ENCODE assay signal across 19 cellular contexts in genomic region chr16:89154390-89155183, GRCh38. TPM values are rescaled to one million over a fixed set of nuclear protein-coding genes. Genes with fewer than 3 reads are reported as not detected.
DNase-seq lines count a peak whose midpoint lies in the region; ATAC-seq and TF ChIP-seq lines count a peak whose summit lies in the region.
"Had no signal": no experiment of that assay in that cellular context is flagged by ENCODE, and none has a peak within 500 bp of the region (broad histone marks: within the 10 kb centered on the region; RNA-seq: fewer than 3 reads in every experiment).

No MANE protein-coding gene starts in this region.

- H3K9me3 ChIP-seq in DND-41 (ENCODE audit: insufficient read depth, low read length, severe bottlenecking) (peaks cover 15% of the 10 kb centered on the region), Panc1 (ENCODE audit: control insufficient read depth, insufficient read depth, low read depth, low read length) (no peaks in the 10 kb centered on the region)
- H3K9me3 ChIP-seq: testis had no signal

- TF ChIP-seq CTCF in DND-41 (IDR thresholded peaks at IDR 0.05; ENCODE audit: borderline replicate concordance, extremely low read depth, low read length, poor library complexity, severe bottlenecking) (no peak), Panc1 (IDR thresholded peaks at IDR 0.05) (no peak)

- no TSS peak for BruUV-seq in Panc1 (replicated peaks; lab: Mats Ljungman, UMichigan)

- DNase-seq in DND-41: no peak
- DNase-seq in Panc1 (ENCODE audit: low read depth, low spot score): no peak
- no peak for DNase-seq in left colon
- DNase-seq in stimulated activated effector memory CD8-positive, alpha-beta T cell treated with anti-CD3 and anti-CD28 coated beads, Interleukin-12 subunit alpha, Interleukin-12 subunit beta, amount 100 ng/mL, for 72 hours (ENCODE audit: low spot score in 2 of 2): no peak
- no peak for DNase-seq in cerebellar cortex (ENCODE audit: low spot score)
- no peak for DNase-seq in putamen (ENCODE audit: low spot score)
- DNase-seq in NCI-H2081 treated with DMSO at 0.1 percent for 48 hours (lab: John Stamatoyannopoulos, UW): no peak
- DNase-seq: activated CD4-positive, alpha-beta T cell treated with anti-CD3 and anti-CD28 coated beads, Interleukin-2, amount 50 U/mL, for 48 hours; activated naive CD8-positive, alpha-beta T cell treated with anti-CD3 and anti-CD28 coated beads, Interleukin-2, amount 10 ng/mL, durations not matched to agents 7 days and 5 days; activated T-cell treated with anti-CD3 and anti-CD28 coated beads, Interleukin-2, amount 50 U/mL, for 72 hours; DMS153; mesendoderm; NCI-H1417 treated with DMSO at 0.1 percent for 48 hours; stimulated activated CD4-positive, alpha-beta T cell treated with anti-CD3 and anti-CD28 coated beads, Interleukin-2, amount 100 ng/mL, for 48 hours; SW 1271 had no signal

- intact Hi-C loops in Panc1 (cut with micrococcal nuclease; ENCODE audit: unreplicated experiment) (no loop called here), left colon (cut with DNase I, micrococcal nuclease) (no loop called here)

- H3K4me3 Mint-ChIP-seq in stimulated activated effector memory CD8-positive, alpha-beta T cell treated with anti-CD3 and anti-CD28 coated beads, Interleukin-12 subunit alpha, Interleukin-12 subunit beta, amount 100 ng/mL, for 72 hours: no peak overlapping the region
- H3K4me3 Mint-ChIP-seq: activated naive CD8-positive, alpha-beta T cell treated with anti-CD3 and anti-CD28 coated beads, Interleukin-2, amount 10 ng/mL, durations not matched to agents 7 days and 5 days; activated T-cell treated with anti-CD3 and anti-CD28 coated beads, Interleukin-2, amount 50 U/mL, for 72 hours had no signal

- ATAC-seq in DND-41 (ENCODE audit: insufficient read depth, low read depth) (peak; percentile 29), Panc1 (peak; percentile 57; the same call in 1 of the 2 replicates), left colon (peak; percentile 35)
- ATAC-seq in stimulated activated effector memory CD8-positive, alpha-beta T cell treated with anti-CD3 and anti-CD28 coated beads, Interleukin-12 subunit alpha, Interleukin-12 subunit beta, amount 100 ng/mL, for 72 hours: no peak

- no peaks in the 10 kb centered on the region for H4K20me1 ChIP-seq in DND-41 (ENCODE audit: insufficient read depth, low read length)

- no peak overlapping the region for H2AFZ ChIP-seq in DND-41 (ENCODE audit: low read depth, low read length)

- H3K36me3 ChIP-seq in DND-41 (ENCODE audit: insufficient read depth, low read length): peaks cover 17% of the 10 kb centered on the region
- H3K36me3 ChIP-seq in Panc1 (ENCODE audit: control insufficient read depth, insufficient read depth, low read length): no peaks in the 10 kb centered on the region

- H3K9me3 Mint-ChIP-seq in stimulated activated effector memory CD8-positive, alpha-beta T cell treated with anti-CD3 and anti-CD28 coated beads, Interleukin-12 subunit alpha, Interleukin-12 subunit beta, amount 100 ng/mL, for 72 hours: no peaks in the 10 kb centered on the region
- H3K9me3 Mint-ChIP-seq: activated naive CD8-positive, alpha-beta T cell treated with anti-CD3 and anti-CD28 coated beads, Interleukin-2, amount 10 ng/mL, durations not matched to agents 7 days and 5 days had no signal

- H3K4me2 ChIP-seq in DND-41 (ENCODE audit: insufficient read depth, low read length): no peak overlapping the region

- in situ Hi-C loops in Panc1 (cut with HindIII; ENCODE audit: low pct_unique_long_range_greater_than_20kb, low sequenced_read_pairs): no loop called here

- POLR2A ChIA-PET in Panc1 (lab: Charles Lee): no interaction called here

- CTCF ChIA-PET in Panc1 (lab: Charles Lee): interaction anchor here (0.8 kb wide), 1 partner anchor 213 kb away, joined by 3 read pairs; no protein-coding TSS in a partner anchor

- H3K36me3 Mint-ChIP-seq in stimulated activated effector memory CD8-positive, alpha-beta T cell treated with anti-CD3 and anti-CD28 coated beads, Interleukin-12 subunit alpha, Interleukin-12 subunit beta, amount 100 ng/mL, for 72 hours: peaks cover 26% of the 10 kb centered on the region

- no peaks in the 10 kb centered on the region for H3K79me2 ChIP-seq in DND-41 (ENCODE audit: insufficient read depth, low read length)

- no peaks in the 10 kb centered on the region for H3K4me1 Mint-ChIP-seq in stimulated activated effector memory CD8-positive, alpha-beta T cell treated with anti-CD3 and anti-CD28 coated beads, Interleukin-12 subunit alpha, Interleukin-12 subunit beta, amount 100 ng/mL, for 72 hours
- H3K4me1 Mint-ChIP-seq: activated naive CD8-positive, alpha-beta T cell treated with anti-CD3 and anti-CD28 coated beads, Interleukin-2, amount 10 ng/mL, durations not matched to agents 7 days and 5 days had no signal

- H3K4me1 ChIP-seq in DND-41 (ENCODE audit: insufficient read depth, low read length) (no peaks in the 10 kb centered on the region), Panc1 (ENCODE audit: control insufficient read depth, insufficient read depth, low read length) (no peaks in the 10 kb centered on the region)

- H3K4me3 ChIP-seq in DND-41 (ENCODE audit: low read depth in 1 of 2, low read length in 2 of 2) (no peak overlapping the region), Panc1 (ENCODE audit: low read depth in 2 of 2, low read length in 2 of 2) (no peak overlapping the region)
- H3K4me3 ChIP-seq: testis had no signal

- no peak overlapping the region for H3K27ac ChIP-seq in DND-41 (ENCODE audit: low read length)
- no peak overlapping the region for H3K27ac ChIP-seq in Panc1 (ENCODE audit: low read length)

- H3K27ac Mint-ChIP-seq in stimulated activated effector memory CD8-positive, alpha-beta T cell treated with anti-CD3 and anti-CD28 coated beads, Interleukin-12 subunit alpha, Interleukin-12 subunit beta, amount 100 ng/mL, for 72 hours: peak overlapping the region; percentile 32
- H3K27ac Mint-ChIP-seq: activated naive CD8-positive, alpha-beta T cell treated with anti-CD3 and anti-CD28 coated beads, Interleukin-2, amount 10 ng/mL, durations not matched to agents 7 days and 5 days; activated T-cell treated with anti-CD3 and anti-CD28 coated beads, Interleukin-2, amount 50 U/mL, for 72 hours had no signal

- no peaks in the 10 kb centered on the region for H3K27me3 ChIP-seq in DND-41 (ENCODE audit: insufficient read depth, low read length, poor library complexity)
- no peaks in the 10 kb centered on the region for H3K27me3 ChIP-seq in Panc1 (ENCODE audit: control insufficient read depth, insufficient read depth, low read length)
- H3K27me3 ChIP-seq: testis had no signal

- H3K9ac ChIP-seq in DND-41 (ENCODE audit: low read depth, low read length): no peak overlapping the region

RNA-seq across cellular contexts. Expression of gene CDH15, which starts 17.0 kb away (rescaled TPM):
- 0.51 TPM for total RNA-seq in Panc1 (2021; ENCODE audit: unreplicated experiment)
- polyA plus RNA-seq in Panc1 (2012; ENCODE audit: insufficient read length): 0.71 TPM
- total RNA-seq in left colon: not detected
- total RNA-seq: activated naive CD8-positive, alpha-beta T cell treated with anti-CD3 and anti-CD28 coated beads, Interleukin-2, amount 10 ng/mL, durations not matched to agents 7 days and 5 days; activated T-cell treated with anti-CD3 and anti-CD28 coated beads, Interleukin-2, amount 50 U/mL, for 72 hours; esophagus mucosa had no signal
- polyA plus RNA-seq: neural cell had no signal

RNA-seq across cellular contexts. Expression of gene SLC22A31, which starts 45.8 kb away (rescaled TPM):
- 4.5 TPM for total RNA-seq in Panc1 (2021; ENCODE audit: unreplicated experiment)
- polyA plus RNA-seq in Panc1 (2012; ENCODE audit: insufficient read length): 4.5 TPM
- total RNA-seq in left colon: under 1 TPM; 0.34 to 0.59 TPM
- total RNA-seq: esophagus mucosa, glomerular endothelial cell had no signal
- polyA plus RNA-seq: neural cell had no signal
